9 cellular contexts compared by ENCODE assay signal in the genomic region with DNA sequence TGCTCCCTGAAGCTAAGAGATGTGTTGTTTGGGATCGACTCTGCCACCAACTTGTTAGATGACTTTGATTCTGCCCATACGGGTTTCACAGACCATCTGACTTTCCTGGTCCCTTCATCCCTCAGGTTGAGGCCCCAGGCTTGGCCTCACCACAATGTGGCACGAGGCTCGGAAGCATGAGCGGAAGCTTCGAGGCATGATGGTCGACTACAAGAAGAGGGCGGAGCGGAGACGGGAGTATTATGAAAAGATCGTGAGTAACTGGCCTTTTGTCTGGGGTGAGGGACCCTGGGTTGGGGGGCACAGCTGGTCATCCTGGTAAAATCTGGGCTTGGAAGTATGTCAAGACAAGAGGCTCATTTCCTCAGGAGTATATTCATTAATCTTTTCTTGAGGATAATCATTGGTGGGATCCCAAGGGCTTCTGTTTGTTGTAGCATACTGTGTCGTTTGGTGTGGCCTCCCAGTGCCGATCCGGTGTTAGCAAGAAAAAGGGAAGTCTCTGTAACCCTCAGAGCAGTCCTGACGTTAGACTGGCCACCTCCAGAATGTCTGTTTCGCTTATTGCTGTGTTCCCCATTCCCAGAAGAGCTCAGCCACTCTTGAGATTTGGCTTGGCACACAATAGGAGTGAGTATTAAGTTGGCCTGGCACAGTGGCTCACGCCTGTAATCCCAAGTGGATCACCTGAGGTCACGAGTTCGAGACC. TPM values are rescaled to one million over a fixed set of nuclear protein-coding genes. Genes with fewer than 3 reads are reported as not detected.
DNase-seq lines count a peak whose midpoint lies in the region; ATAC-seq and TF ChIP-seq lines count a peak whose summit lies in the region.
"Had no signal": no experiment of that assay in that cellular context is flagged by ENCODE, and none has a peak within 500 bp of the region (broad histone marks: within the 10 kb centered on the region; RNA-seq: fewer than 3 reads in every experiment).

No MANE protein-coding gene starts in this region.

- peak overlapping the region; percentile 23 for H3K27ac Mint-ChIP-seq in activated naive CD8-positive, alpha-beta T cell treated with anti-CD3 and anti-CD28 coated beads, Interleukin-2, amount 50 U/mL, for 24 hours
- H3K27ac Mint-ChIP-seq in memory B cell, result peak overlapping the region; percentile 93

- peaks cover 34% of the 10 kb centered on the region for H3K36me3 Mint-ChIP-seq in activated naive CD8-positive, alpha-beta T cell treated with anti-CD3 and anti-CD28 coated beads, Interleukin-2, amount 50 U/mL, for 24 hours (ENCODE audit: low read depth)
- H3K36me3 Mint-ChIP-seq in memory B cell, result peaks cover 36% of the 10 kb centered on the region

- H3K9me3 Mint-ChIP-seq in activated naive CD8-positive, alpha-beta T cell treated with anti-CD3 and anti-CD28 coated beads, Interleukin-2, amount 50 U/mL, for 24 hours, result no peaks in the 10 kb centered on the region
- H3K9me3 Mint-ChIP-seq in memory B cell, result no peaks in the 10 kb centered on the region

- H3K27ac ChIP-seq in right atrium auricular region, result peak overlapping the region; percentile 93 to 95

- no peak for ATAC-seq in left cardiac atrium
- ATAC-seq in activated naive CD8-positive, alpha-beta T cell treated with anti-CD3 and anti-CD28 coated beads, Interleukin-2, amount 50 U/mL, for 24 hours, result no peak
- peak; percentile 17 for ATAC-seq in memory B cell (ENCODE audit: low read depth)
- ATAC-seq in GM21360 (IDR thresholded peaks at IDR 0.05; ENCODE audit: unreplicated experiment), result no peak

- peaks cover 48% of the 10 kb centered on the region for H3K36me3 ChIP-seq in right atrium auricular region

- intact Hi-C loops in left cardiac atrium (cut with DNase I), result no loop called here

- H3K9me3 ChIP-seq in right atrium auricular region, result no peaks in the 10 kb centered on the region

- DNase-seq in right atrium auricular region (ENCODE audit: low spot score) (no peak), left cardiac atrium (no peak), memory B cell (ENCODE audit: low spot score in 2 of 2) (no peak), NCI-H1092 treated with DMSO at 0.1 percent for 48 hours (lab: John Stamatoyannopoulos, UW) (no peak), DMS79 (lab: John Stamatoyannopoulos, UW) (no peak), NCI-H2171 (lab: John Stamatoyannopoulos, UW) (no peak)
- DNase-seq in activated naive CD8-positive, alpha-beta T cell treated with anti-CD3 and anti-CD28 coated beads, Interleukin-2, amount 50 U/mL, for 24 hours, result no peak
- DNase-seq: NCI-H1417 treated with DMSO at 0.1 percent for 48 hours had no signal

- H3K27me3 Mint-ChIP-seq in activated naive CD8-positive, alpha-beta T cell treated with anti-CD3 and anti-CD28 coated beads, Interleukin-2, amount 50 U/mL, for 24 hours, result no peaks in the 10 kb centered on the region
- H3K27me3 Mint-ChIP-seq in memory B cell, result no peaks in the 10 kb centered on the region

- peak overlapping the region; percentile 91 to 93 for H3K4me3 ChIP-seq in right atrium auricular region

- no peak for TF ChIP-seq CTCF in right atrium auricular region (IDR thresholded peaks at IDR 0.05)

- peaks cover 39% of the 10 kb centered on the region for H3K4me1 Mint-ChIP-seq in activated naive CD8-positive, alpha-beta T cell treated with anti-CD3 and anti-CD28 coated beads, Interleukin-2, amount 50 U/mL, for 24 hours
- peaks cover 31% of the 10 kb centered on the region for H3K4me1 Mint-ChIP-seq in memory B cell

- H3K4me3 Mint-ChIP-seq in activated naive CD8-positive, alpha-beta T cell treated with anti-CD3 and anti-CD28 coated beads, Interleukin-2, amount 50 U/mL, for 24 hours, result peak overlapping the region; percentile 94
- H3K4me3 Mint-ChIP-seq in memory B cell, result peak overlapping the region; percentile 90

- H3K27me3 ChIP-seq in right atrium auricular region, result no peaks in the 10 kb centered on the region

- peaks cover 0 to 43% of the 10 kb centered on the region in 2 donors for H3K4me1 ChIP-seq in right atrium auricular region

RNA-seq across cellular contexts. Expression of gene CLASRP, which starts 1.4 kb away (rescaled TPM):
- total RNA-seq in right atrium auricular region (10 to 100 TPM; 29.6 to 31.3 TPM), left cardiac atrium (10 to 100 TPM; 34.0 to 47.7 TPM)

RNA-seq across cellular contexts. Expression of gene ZNF296, which starts 36.1 kb away (rescaled TPM):
- total RNA-seq in right atrium auricular region (under 1 TPM in 1 of 2 donors, not detected in 1; 0.43 TPM), left cardiac atrium (under 1 TPM; 0.44 to 0.73 TPM)

RNA-seq across cellular contexts. Expression of gene GEMIN7, which starts 38.8 kb away (rescaled TPM):
- total RNA-seq in right atrium auricular region, result 10 to 100 TPM; 11.3 to 20.0 TPM
- 10 to 100 TPM; 13.9 to 14.1 TPM for total RNA-seq in left cardiac atrium

RNA-seq across cellular contexts. Expression of gene RELB, which starts 38.9 kb away (rescaled TPM):
- total RNA-seq in right atrium auricular region (1 to 10 TPM; 1.3 to 3.1 TPM), left cardiac atrium (10 to 100 TPM in 1 of 2 donors, 1 to 10 TPM in 1; 4.4 to 10.7 TPM)

RNA-seq across cellular contexts. Expression of gene PPP1R37, which starts 52.8 kb away (rescaled TPM):
- total RNA-seq in right atrium auricular region (10 to 100 TPM; 21.7 to 22.9 TPM), left cardiac atrium (10 to 100 TPM; 19.4 to 21.4 TPM)
